ENCODE assay signal across 9 cellular contexts in the genomic region with DNA sequence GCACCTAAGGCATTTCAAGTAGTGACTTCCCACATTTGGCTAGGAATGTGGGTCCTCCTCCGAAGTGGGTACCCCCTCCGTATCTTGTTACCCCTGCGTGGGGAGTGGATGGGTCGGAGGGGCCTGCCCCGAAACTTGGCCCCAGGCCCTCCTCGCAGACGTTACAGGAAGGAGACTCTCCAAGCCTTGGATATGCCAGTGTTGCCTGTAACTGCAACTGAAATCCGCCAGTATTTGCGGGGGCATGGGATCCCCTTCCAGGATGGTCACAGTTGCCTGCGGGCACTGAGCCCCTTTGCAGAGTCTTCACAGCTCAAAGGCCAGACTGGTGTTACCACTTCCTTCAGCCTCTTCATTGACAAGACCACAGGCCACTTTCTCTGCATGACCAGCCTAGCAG. TPM values are rescaled to one million over a fixed set of nuclear protein-coding genes. Genes with fewer than 3 reads are reported as not detected.
A peak's percentile ranks its signal among the peaks of the same experiment; 100 is the strongest.
DNase-seq lines count a peak whose midpoint lies in the region; ATAC-seq, FAIRE-seq and TF ChIP-seq lines count a peak whose summit lies in the region.
"Had no signal": no experiment of that assay in that cellular context is flagged by ENCODE, and none has a peak within 500 bp of the region (broad histone marks: within the 10 kb centered on the region; RNA-seq: fewer than 3 reads in every experiment).

No MANE protein-coding gene starts in this region.

- H3K9me3 ChIP-seq in HepG2 (ENCODE audit: low read length): no peaks in the 10 kb centered on the region
- no peaks in the 10 kb centered on the region for H3K9me3 ChIP-seq in testis

- 37% methylated on average over 3 of the region's 10 CpGs for WGBS in HepG2 (ENCODE audit: low lambda C conversion rate)
- WGBS in testis, 2 donors: 39% methylated on average over 10 of the region's 10 CpGs; no CpG with 5 or more reads in 1 of the 2 donors

- H3K9ac ChIP-seq in HepG2 (ENCODE audit: insufficient read depth, low read depth, low read length): peak overlapping the region; percentile 83

- no peaks in the 10 kb centered on the region for H3K27me3 Mint-ChIP-seq in activated T-cell treated with anti-CD3 and anti-CD28 coated beads, Interleukin-2, amount 50 U/mL, for 24 hours
- no peaks in the 10 kb centered on the region for H3K27me3 Mint-ChIP-seq in activated naive CD8-positive, alpha-beta T cell treated with anti-CD3 and anti-CD28 coated beads, Interleukin-2, amount 10 ng/mL, durations not matched to agents 7 days and 5 days

- POLR2A ChIA-PET in activated naive CD8-positive, alpha-beta T cell treated with anti-CD3 and anti-CD28 coated beads, Interleukin-2, amount 10 ng/mL, durations not matched to agents 7 days and 5 days (lab: Charles Lee): interaction anchor here (5.1 kb wide), 1 partner anchor 10 kb away, joined by 36 read pairs; the partner anchor contains the start of gene LZTS2
- POLR2A ChIA-PET in HepG2 (lab: Yijun Ruan, JAX): interaction anchor here (5.1 to 23.0 kb wide), 2 partner anchors 10 to 19 kb away, joined by 54 to 277 read pairs; partner anchors contain the start of genes LZTS2 and SEMA4G

- H3K9me3 Mint-ChIP-seq in activated T-cell treated with anti-CD3 and anti-CD28 coated beads, Interleukin-2, amount 50 U/mL, for 24 hours: no peaks in the 10 kb centered on the region
- no peaks in the 10 kb centered on the region for H3K9me3 Mint-ChIP-seq in activated naive CD8-positive, alpha-beta T cell treated with anti-CD3 and anti-CD28 coated beads, Interleukin-2, amount 10 ng/mL, durations not matched to agents 7 days and 5 days

- no TSS peak for BruUV-seq in HepG2 (replicated peaks; lab: Mats Ljungman, UMichigan)

- H2AFZ ChIP-seq in HepG2 (ENCODE audit: low read length): no peak overlapping the region

- H3K27ac Mint-ChIP-seq in activated T-cell treated with anti-CD3 and anti-CD28 coated beads, Interleukin-2, amount 50 U/mL, for 24 hours: peak overlapping the region; percentile 96
- H3K27ac Mint-ChIP-seq in activated naive CD8-positive, alpha-beta T cell treated with anti-CD3 and anti-CD28 coated beads, Interleukin-2, amount 10 ng/mL, durations not matched to agents 7 days and 5 days: no peak overlapping the region

- no peak for TF ChIP-seq RAD21 in HepG2 (CRISPR knock-in tag; IDR thresholded peaks at IDR 0.05)

- TF ChIP-seq POLR2A in HepG2 (IDR thresholded peaks at IDR 0.05; ENCODE audit: insufficient read depth in 1 of 2, low read depth in 2 of 2, low read length in 2 of 2) (no peak), testis (IDR thresholded peaks at IDR 0.05) (no peak)

- H3K4me3 ChIP-seq in HepG2 (replicated peaks in 1 of 3; ENCODE audit: insufficient read depth in 1 of 3, low read depth in 2 of 3, low read length in 3 of 3) (peak overlapping the region; percentile 77 to 96 (median 91)), testis (peak overlapping the region; percentile 91 to 92)

- peaks cover 53% of the 10 kb centered on the region for H3K4me1 ChIP-seq in HepG2 (ENCODE audit: insufficient read depth, low read length)
- H3K4me1 ChIP-seq in testis: peaks cover 24% of the 10 kb centered on the region

- no peaks in the 10 kb centered on the region for H4K20me1 ChIP-seq in HepG2 (ENCODE audit: insufficient read depth, low read length)

- TF ChIP-seq EP300 in HepG2 (IDR thresholded peaks at IDR 0.05; ENCODE audit: low read depth in 2 of 2, low read length in 2 of 2) (no peak), HepG2 (CRISPR knock-in tag; IDR thresholded peaks at IDR 0.05; ENCODE audit: borderline replicate concordance) (no peak)

- no peak for DNase-seq in activated T-cell treated with anti-CD3 and anti-CD28 coated beads, Interleukin-2, amount 50 U/mL, for 24 hours
- no peak for DNase-seq in activated T-cell treated with anti-CD3 and anti-CD28 coated beads, Interleukin-2, amount 50 U/mL, for 1 hour
- DNase-seq in activated naive CD8-positive, alpha-beta T cell treated with anti-CD3 and anti-CD28 coated beads, Interleukin-2, amount 10 ng/mL, durations not matched to agents 7 days and 5 days: no peak
- no peak for DNase-seq in HepG2 (ENCODE audit: low spot score)
- DNase-seq in testis: no peak
- no peak for DNase-seq in GM10266 (ENCODE audit: extremely low spot score)
- no peak for DNase-seq in NOMO-1 treated with DMSO at 0.1 percent for 48 hours (lab: John Stamatoyannopoulos, UW; ENCODE audit: unreplicated experiment)
- DNase-seq: T-helper 9 cell had no signal

- peaks cover 49% of the 10 kb centered on the region for H3K4me1 Mint-ChIP-seq in activated T-cell treated with anti-CD3 and anti-CD28 coated beads, Interleukin-2, amount 50 U/mL, for 24 hours (ENCODE audit: low read depth)
- peaks cover 18% of the 10 kb centered on the region for H3K4me1 Mint-ChIP-seq in activated naive CD8-positive, alpha-beta T cell treated with anti-CD3 and anti-CD28 coated beads, Interleukin-2, amount 10 ng/mL, durations not matched to agents 7 days and 5 days

- H3K36me3 ChIP-seq in HepG2 (replicated peaks in 1 of 2; ENCODE audit: control insufficient read depth in 1 of 2, insufficient read depth in 2 of 2, low read length in 2 of 2): peaks cover 14 to 50% of the 10 kb centered on the region in 2 experiments
- no peaks in the 10 kb centered on the region for H3K36me3 ChIP-seq in testis (ENCODE audit: low read depth, missing control alignments)

- TF ChIP-seq CTCF in HepG2 (CRISPR knock-in tag; IDR thresholded peaks at IDR 0.05) (no peak), testis (IDR thresholded peaks at IDR 0.05) (no peak), GM10266 (IDR thresholded peaks at IDR 0.05; ENCODE audit: control insufficient read depth, insufficient read depth, low read depth, missing control alignments) (no peak)

- H3K36me3 Mint-ChIP-seq in activated T-cell treated with anti-CD3 and anti-CD28 coated beads, Interleukin-2, amount 50 U/mL, for 24 hours (ENCODE audit: low read depth): peaks cover 81% of the 10 kb centered on the region
- H3K36me3 Mint-ChIP-seq in activated naive CD8-positive, alpha-beta T cell treated with anti-CD3 and anti-CD28 coated beads, Interleukin-2, amount 10 ng/mL, durations not matched to agents 7 days and 5 days: peaks cover 22% of the 10 kb centered on the region

- FAIRE-seq in HepG2 (lab: Jason Lieb, UNC): no peak

- H3K4me3 Mint-ChIP-seq in activated T-cell treated with anti-CD3 and anti-CD28 coated beads, Interleukin-2, amount 50 U/mL, for 24 hours: peak overlapping the region; percentile 96
- H3K4me3 Mint-ChIP-seq in activated naive CD8-positive, alpha-beta T cell treated with anti-CD3 and anti-CD28 coated beads, Interleukin-2, amount 10 ng/mL, durations not matched to agents 7 days and 5 days: peak overlapping the region; percentile 98

- intact Hi-C loops in HepG2 (cut with micrococcal nuclease; ENCODE audit: unreplicated experiment): no loop called here
- intact Hi-C loops in testis (cut with DNase I; ENCODE audit: low total_unique reads): no loop called here

- in situ Hi-C loops in HepG2 (cut with HindIII; ENCODE audit: extremely low pct_ligation_motif_present, low pct_unique_long_range_greater_than_20kb): no loop called here

- CTCF ChIA-PET in HepG2 (lab: Yijun Ruan, JAX; ENCODE audit: low intra/inter-chr PET ratio, low total read pairs): interaction anchor here (0.8 kb wide), 1 partner anchor 17 kb away, joined by 3 read pairs; no protein-coding TSS in a partner anchor

- peaks cover 50% of the 10 kb centered on the region for H3K79me2 ChIP-seq in HepG2 (ENCODE audit: insufficient read depth, low read length)

- H3K27ac ChIP-seq in HepG2 (ENCODE audit: extremely low read length, insufficient read depth, low read length) (peak overlapping the region; percentile 83), testis (peak overlapping the region; percentile 65 to 78)

- no peak for ATAC-seq in activated naive CD8-positive, alpha-beta T cell treated with anti-CD3 and anti-CD28 coated beads, Interleukin-2, amount 10 ng/mL, durations not matched to agents 7 days and 5 days (ENCODE audit: low read depth)
- no peak for ATAC-seq in HepG2
- ATAC-seq in HG03571 (IDR thresholded peaks at IDR 0.05; ENCODE audit: unreplicated experiment): no peak

- peak overlapping the region; percentile 97 for H3K4me2 ChIP-seq in HepG2 (ENCODE audit: low read depth, low read length)

- no peaks in the 10 kb centered on the region; a peak in 1 of 5 replicates for H3K27me3 ChIP-seq in HepG2 (ENCODE audit: control insufficient read depth in 1 of 2, insufficient read depth in 2 of 2, low read length in 2 of 2)
- H3K27me3 ChIP-seq in testis: no peaks in the 10 kb centered on the region

RNA-seq across cellular contexts. Expression of gene TWNK, which starts 0.8 kb away (rescaled TPM):
- total RNA-seq in activated naive CD8-positive, alpha-beta T cell treated with anti-CD3 and anti-CD28 coated beads, Interleukin-2, amount 10 ng/mL, durations not matched to agents 7 days and 5 days: 10 to 100 TPM; 10.8 to 11.0 TPM
- total RNA-seq in HepG2 (2016; rRNA removed; fragmentation: Illumina TruSeq; extraction: Trizol) (16.5 and 21.9 TPM in 2 replicates), testis (10 to 100 TPM; 24.4 to 31.1 TPM)
- total RNA-seq in HepG2 (2016; cell fraction: cytosol; rRNA removed; fragmentation: Illumina TruSeq; extraction: Trizol; ENCODE audit: low read depth): 3.7 and 4.5 TPM in 2 replicates
- total RNA-seq in HepG2 (2016; cell fraction: insoluble cytoplasmic fraction; rRNA removed; fragmentation: Illumina TruSeq; extraction: Trizol): 18.6 and 19.4 TPM in 2 replicates
- 11.4 and 11.5 TPM in 2 replicates for total RNA-seq in HepG2 (2016; cell fraction: membrane; rRNA removed; fragmentation: Illumina TruSeq; extraction: Trizol)
- 13.4 and 14.8 TPM in 2 replicates for total RNA-seq in HepG2 (2016; cell fraction: nucleus; rRNA removed; fragmentation: Illumina TruSeq; extraction: Trizol)
- polyA plus RNA-seq in HepG2 (2011; rRNA removed) (10.7 and 14.1 TPM in 2 replicates), testis (ENCODE audit: insufficient read depth, low read depth, low replicate concordance) (26.4 TPM)
- 10.2 and 12.5 TPM in 2 replicates for polyA plus RNA-seq in HepG2 (2011; cell fraction: cytosol; rRNA removed)
- 17.6 and 19.3 TPM in 2 replicates for polyA plus RNA-seq in HepG2 (2011; cell fraction: nucleus; rRNA removed)
- 16.5 and 20.2 TPM in 2 replicates for polyA plus RNA-seq in HepG2 (2012)
- 2.6 and 3.0 TPM in 2 replicates for polyA plus RNA-seq in HepG2 (2016; cell fraction: cytosol; fragmentation: Illumina TruSeq; extraction: Trizol; ENCODE audit: low read depth)
- 22.1 and 23.7 TPM in 2 replicates for polyA plus RNA-seq in HepG2 (2016; cell fraction: insoluble cytoplasmic fraction; fragmentation: Illumina TruSeq; extraction: Trizol; ENCODE audit: low read depth)
- 8.2 and 8.4 TPM in 2 replicates for polyA plus RNA-seq in HepG2 (2016; cell fraction: membrane; fragmentation: Illumina TruSeq; extraction: Trizol; ENCODE audit: low read depth)
- polyA plus RNA-seq in HepG2 (2016; cell fraction: nucleus; fragmentation: Illumina TruSeq; extraction: Trizol; ENCODE audit: insufficient read depth, low read depth): 39.8 and 46.5 TPM in 2 replicates
- 12.7 and 32.5 TPM in 2 replicates for polyA minus RNA-seq in HepG2 (2011; rRNA and poly(A)+ RNA removed; ENCODE audit: low replicate concordance)
- polyA minus RNA-seq in HepG2 (2011; cell fraction: cytosol; rRNA and poly(A)+ RNA removed): 4.7 and 5.5 TPM in 2 replicates
- polyA minus RNA-seq in HepG2 (2011; cell fraction: nucleus; rRNA and poly(A)+ RNA removed): 14.2 and 14.9 TPM in 2 replicates

RNA-seq across cellular contexts. Expression of gene MRPL43, which starts 0.9 kb away (rescaled TPM):
- total RNA-seq in activated naive CD8-positive, alpha-beta T cell treated with anti-CD3 and anti-CD28 coated beads, Interleukin-2, amount 10 ng/mL, durations not matched to agents 7 days and 5 days: 10 to 100 TPM; 55.1 to 57.1 TPM
- total RNA-seq in HepG2 (2016; rRNA removed; fragmentation: Illumina TruSeq; extraction: Trizol) (68.8 and 71.0 TPM in 2 replicates), testis (100 to 1,000 TPM; 123 to 124 TPM)
- 32.4 and 32.8 TPM in 2 replicates for total RNA-seq in HepG2 (2016; cell fraction: cytosol; rRNA removed; fragmentation: Illumina TruSeq; extraction: Trizol; ENCODE audit: low read depth)
- total RNA-seq in HepG2 (2016; cell fraction: insoluble cytoplasmic fraction; rRNA removed; fragmentation: Illumina TruSeq; extraction: Trizol): 65.7 and 69.8 TPM in 2 replicates
- total RNA-seq in HepG2 (2016; cell fraction: membrane; rRNA removed; fragmentation: Illumina TruSeq; extraction: Trizol): 46.1 and 51.6 TPM in 2 replicates
- 31.2 and 37.2 TPM in 2 replicates for total RNA-seq in HepG2 (2016; cell fraction: nucleus; rRNA removed; fragmentation: Illumina TruSeq; extraction: Trizol)
- polyA plus RNA-seq in HepG2 (2011; rRNA removed) (73.7 and 79.1 TPM in 2 replicates), testis (ENCODE audit: insufficient read depth, low read depth, low replicate concordance) (199 TPM)
- polyA plus RNA-seq in HepG2 (2011; cell fraction: cytosol; rRNA removed): 71.0 and 107 TPM in 2 replicates
- 91.9 and 106 TPM in 2 replicates for polyA plus RNA-seq in HepG2 (2011; cell fraction: nucleus; rRNA removed)
- polyA plus RNA-seq in HepG2 (2012): 53.0 and 55.5 TPM in 2 replicates
- polyA plus RNA-seq in HepG2 (2016; cell fraction: cytosol; fragmentation: Illumina TruSeq; extraction: Trizol; ENCODE audit: low read depth): 35.2 and 41.6 TPM in 2 replicates
- polyA plus RNA-seq in HepG2 (2016; cell fraction: insoluble cytoplasmic fraction; fragmentation: Illumina TruSeq; extraction: Trizol; ENCODE audit: low read depth): 87.4 and 92.0 TPM in 2 replicates
- 50.3 and 58.0 TPM in 2 replicates for polyA plus RNA-seq in HepG2 (2016; cell fraction: membrane; fragmentation: Illumina TruSeq; extraction: Trizol; ENCODE audit: low read depth)
- polyA plus RNA-seq in HepG2 (2016; cell fraction: nucleus; fragmentation: Illumina TruSeq; extraction: Trizol; ENCODE audit: insufficient read depth, low read depth): 72.1 and 80.1 TPM in 2 replicates
- polyA minus RNA-seq in HepG2 (2011; rRNA and poly(A)+ RNA removed; ENCODE audit: low replicate concordance): 42.1 and 55.4 TPM in 2 replicates
- polyA minus RNA-seq in HepG2 (2011; cell fraction: cytosol; rRNA and poly(A)+ RNA removed): 21.1 and 28.5 TPM in 2 replicates
- polyA minus RNA-seq in HepG2 (2011; cell fraction: nucleus; rRNA and poly(A)+ RNA removed): 14.3 and 15.8 TPM in 2 replicates

RNA-seq across cellular contexts. Expression of gene LZTS2, which starts 11.4 kb away (rescaled TPM):
- 10 to 100 TPM; 22.0 to 22.4 TPM for total RNA-seq in activated naive CD8-positive, alpha-beta T cell treated with anti-CD3 and anti-CD28 coated beads, Interleukin-2, amount 10 ng/mL, durations not matched to agents 7 days and 5 days
- total RNA-seq in HepG2 (2016; rRNA removed; fragmentation: Illumina TruSeq; extraction: Trizol) (60.7 and 65.6 TPM in 2 replicates), testis (100 to 1,000 TPM; 133 to 158 TPM)
- 18.8 and 19.1 TPM in 2 replicates for total RNA-seq in HepG2 (2016; cell fraction: cytosol; rRNA removed; fragmentation: Illumina TruSeq; extraction: Trizol; ENCODE audit: low read depth)
- total RNA-seq in HepG2 (2016; cell fraction: insoluble cytoplasmic fraction; rRNA removed; fragmentation: Illumina TruSeq; extraction: Trizol): 46.9 and 70.8 TPM in 2 replicates
- 50.4 and 56.7 TPM in 2 replicates for total RNA-seq in HepG2 (2016; cell fraction: membrane; rRNA removed; fragmentation: Illumina TruSeq; extraction: Trizol)
- 40.4 and 47.3 TPM in 2 replicates for total RNA-seq in HepG2 (2016; cell fraction: nucleus; rRNA removed; fragmentation: Illumina TruSeq; extraction: Trizol)
- polyA plus RNA-seq in HepG2 (2011; rRNA removed) (43.6 and 59.7 TPM in 2 replicates), testis (ENCODE audit: insufficient read depth, low read depth, low replicate concordance) (65.9 TPM)
- 25.3 and 50.1 TPM in 2 replicates for polyA plus RNA-seq in HepG2 (2011; cell fraction: cytosol; rRNA removed)
- polyA plus RNA-seq in HepG2 (2011; cell fraction: nucleus; rRNA removed): 161 and 196 TPM in 2 replicates
- polyA plus RNA-seq in HepG2 (2012): 24.4 and 29.3 TPM in 2 replicates
- 14.3 and 15.4 TPM in 2 replicates for polyA plus RNA-seq in HepG2 (2016; cell fraction: cytosol; fragmentation: Illumina TruSeq; extraction: Trizol; ENCODE audit: low read depth)
- polyA plus RNA-seq in HepG2 (2016; cell fraction: insoluble cytoplasmic fraction; fragmentation: Illumina TruSeq; extraction: Trizol; ENCODE audit: low read depth): 44.9 and 56.6 TPM in 2 replicates
- polyA plus RNA-seq in HepG2 (2016; cell fraction: membrane; fragmentation: Illumina TruSeq; extraction: Trizol; ENCODE audit: low read depth): 34.1 and 38.8 TPM in 2 replicates
- 112 and 124 TPM in 2 replicates for polyA plus RNA-seq in HepG2 (2016; cell fraction: nucleus; fragmentation: Illumina TruSeq; extraction: Trizol; ENCODE audit: insufficient read depth, low read depth)
- 19.0 and 76.7 TPM in 2 replicates for polyA minus RNA-seq in HepG2 (2011; rRNA and poly(A)+ RNA removed; ENCODE audit: low replicate concordance)
- polyA minus RNA-seq in HepG2 (2011; cell fraction: cytosol; rRNA and poly(A)+ RNA removed): 27.9 and 32.8 TPM in 2 replicates
- 19.3 and 19.8 TPM in 2 replicates for polyA minus RNA-seq in HepG2 (2011; cell fraction: nucleus; rRNA and poly(A)+ RNA removed)

RNA-seq across cellular contexts. Expression of gene SEMA4G, which starts 18.9 kb away (rescaled TPM):
- total RNA-seq in activated naive CD8-positive, alpha-beta T cell treated with anti-CD3 and anti-CD28 coated beads, Interleukin-2, amount 10 ng/mL, durations not matched to agents 7 days and 5 days: 1 to 10 TPM in 1 of 2 experiments, under 1 TPM in 1; 0.54 to 1.2 TPM
- total RNA-seq in HepG2 (2016; rRNA removed; fragmentation: Illumina TruSeq; extraction: Trizol) (42.9 and 46.2 TPM in 2 replicates), testis (1 to 10 TPM; 4.8 to 7.2 TPM)
- 16.2 and 18.7 TPM in 2 replicates for total RNA-seq in HepG2 (2016; cell fraction: cytosol; rRNA removed; fragmentation: Illumina TruSeq; extraction: Trizol; ENCODE audit: low read depth)
- total RNA-seq in HepG2 (2016; cell fraction: insoluble cytoplasmic fraction; rRNA removed; fragmentation: Illumina TruSeq; extraction: Trizol): 33.8 and 43.7 TPM in 2 replicates
- total RNA-seq in HepG2 (2016; cell fraction: membrane; rRNA removed; fragmentation: Illumina TruSeq; extraction: Trizol): 46.0 and 52.4 TPM in 2 replicates
- total RNA-seq in HepG2 (2016; cell fraction: nucleus; rRNA removed; fragmentation: Illumina TruSeq; extraction: Trizol): 54.5 and 68.3 TPM in 2 replicates
- polyA plus RNA-seq in HepG2 (2011; rRNA removed) (207 and 236 TPM in 2 replicates), testis (ENCODE audit: insufficient read depth, low read depth, low replicate concordance) (6.2 TPM)
- polyA plus RNA-seq in HepG2 (2011; cell fraction: cytosol; rRNA removed): 169 and 172 TPM in 2 replicates
- 405 and 408 TPM in 2 replicates for polyA plus RNA-seq in HepG2 (2011; cell fraction: nucleus; rRNA removed)
- 154 and 177 TPM in 2 replicates for polyA plus RNA-seq in HepG2 (2012)
- 29.3 and 33.1 TPM in 2 replicates for polyA plus RNA-seq in HepG2 (2016; cell fraction: cytosol; fragmentation: Illumina TruSeq; extraction: Trizol; ENCODE audit: low read depth)
- 87.9 and 114 TPM in 2 replicates for polyA plus RNA-seq in HepG2 (2016; cell fraction: insoluble cytoplasmic fraction; fragmentation: Illumina TruSeq; extraction: Trizol; ENCODE audit: low read depth)
- 97.4 TPM in 2 replicates for polyA plus RNA-seq in HepG2 (2016; cell fraction: membrane; fragmentation: Illumina TruSeq; extraction: Trizol; ENCODE audit: low read depth)
- polyA plus RNA-seq in HepG2 (2016; cell fraction: nucleus; fragmentation: Illumina TruSeq; extraction: Trizol; ENCODE audit: insufficient read depth, low read depth): 269 and 299 TPM in 2 replicates
- polyA minus RNA-seq in HepG2 (2011; rRNA and poly(A)+ RNA removed; ENCODE audit: low replicate concordance): 0.84 and 364 TPM in 2 replicates
- 105 and 111 TPM in 2 replicates for polyA minus RNA-seq in HepG2 (2011; cell fraction: cytosol; rRNA and poly(A)+ RNA removed)
- polyA minus RNA-seq in HepG2 (2011; cell fraction: nucleus; rRNA and poly(A)+ RNA removed): 100 and 101 TPM in 2 replicates

RNA-seq across cellular contexts. Expression of gene PDZD7, which starts 42.8 kb away (rescaled TPM):
- total RNA-seq in activated naive CD8-positive, alpha-beta T cell treated with anti-CD3 and anti-CD28 coated beads, Interleukin-2, amount 10 ng/mL, durations not matched to agents 7 days and 5 days: 1 to 10 TPM; 1.1 to 1.4 TPM
- 0.60 and 0.73 TPM in 2 replicates for total RNA-seq in HepG2 (2016; rRNA removed; fragmentation: Illumina TruSeq; extraction: Trizol)
- 0.51 and 0.62 TPM in 2 replicates for total RNA-seq in HepG2 (2016; cell fraction: cytosol; rRNA removed; fragmentation: Illumina TruSeq; extraction: Trizol; ENCODE audit: low read depth)
- total RNA-seq in HepG2 (2016; cell fraction: insoluble cytoplasmic fraction; rRNA removed; fragmentation: Illumina TruSeq; extraction: Trizol): 0.42 and 1.1 TPM in 2 replicates
- 0.40 and 0.65 TPM in 2 replicates for total RNA-seq in HepG2 (2016; cell fraction: membrane; rRNA removed; fragmentation: Illumina TruSeq; extraction: Trizol)
- total RNA-seq in HepG2 (2016; cell fraction: nucleus; rRNA removed; fragmentation: Illumina TruSeq; extraction: Trizol): 1.1 and 1.3 TPM in 2 replicates
- polyA plus RNA-seq in HepG2 (2011; rRNA removed): 0.58 and 0.78 TPM in 2 replicates
- 0.42 TPM in 2 replicates for polyA plus RNA-seq in HepG2 (2011; cell fraction: cytosol; rRNA removed)
- 3.9 and 4.2 TPM in 2 replicates for polyA plus RNA-seq in HepG2 (2011; cell fraction: nucleus; rRNA removed)
- 1.4 and 1.9 TPM in 2 replicates for polyA plus RNA-seq in HepG2 (2012)
- polyA plus RNA-seq in HepG2 (2016; cell fraction: cytosol; fragmentation: Illumina TruSeq; extraction: Trizol; ENCODE audit: low read depth): 0.14 and 0.16 TPM in 2 replicates
- polyA plus RNA-seq in HepG2 (2016; cell fraction: insoluble cytoplasmic fraction; fragmentation: Illumina TruSeq; extraction: Trizol; ENCODE audit: low read depth): 0.49 and 0.68 TPM in 2 replicates
- polyA plus RNA-seq in HepG2 (2016; cell fraction: membrane; fragmentation: Illumina TruSeq; extraction: Trizol; ENCODE audit: low read depth): 0.29 and 0.30 TPM in 2 replicates
- polyA plus RNA-seq in HepG2 (2016; cell fraction: nucleus; fragmentation: Illumina TruSeq; extraction: Trizol; ENCODE audit: insufficient read depth, low read depth): 1.2 and 1.4 TPM in 2 replicates
- 1.4 and 3.3 TPM in 2 replicates for polyA minus RNA-seq in HepG2 (2011; rRNA and poly(A)+ RNA removed; ENCODE audit: low replicate concordance)
- 0.49 TPM in 1 of 2 replicates, not detected in the other for polyA minus RNA-seq in HepG2 (2011; cell fraction: cytosol; rRNA and poly(A)+ RNA removed)
- 1.2 and 1.3 TPM in 2 replicates for polyA minus RNA-seq in HepG2 (2011; cell fraction: nucleus; rRNA and poly(A)+ RNA removed)
- total RNA-seq in testis: 1 to 10 TPM; 2.2 to 3.5 TPM
- 1.6 TPM for polyA plus RNA-seq in testis (ENCODE audit: insufficient read depth, low read depth, low replicate concordance)
